1 cellular context compared by ENCODE assay signal in the genomic region with DNA sequence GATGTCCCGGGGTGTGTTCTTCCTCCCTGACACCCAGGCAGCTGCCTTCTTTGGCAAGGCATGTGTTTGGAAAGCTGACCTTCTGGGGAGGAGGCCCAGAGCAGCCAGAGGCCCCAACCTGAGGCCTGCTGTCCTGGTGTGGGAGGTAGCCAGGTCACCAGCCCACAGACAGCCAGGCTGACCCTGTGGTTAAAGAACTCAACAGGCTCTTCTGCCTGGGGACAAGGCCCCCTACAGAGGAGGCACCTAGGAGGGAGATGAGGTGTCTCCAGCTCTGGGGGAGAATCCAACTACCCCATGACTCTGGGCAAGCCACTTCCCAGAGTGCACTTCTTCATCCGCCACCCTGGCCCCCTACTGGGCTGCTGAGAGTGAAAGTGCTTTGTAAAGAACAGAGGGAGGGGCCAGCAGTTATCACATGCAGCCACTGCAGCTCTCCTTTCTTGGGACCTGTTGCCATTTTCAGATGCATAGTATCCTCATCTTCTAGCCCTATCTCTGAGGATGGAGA.
TF ChIP-seq lines count a peak whose summit lies in the region.

No MANE protein-coding gene starts in this region.

TF ChIP-seq in H1, 55 proteins besides CTCF, POLR2A, EP300 and RAD21 (continued from another document):
- no peak for TF ChIP-seq ATF2 (IDR thresholded peaks at IDR 0.05; ENCODE audit: low read length)
- TF ChIP-seq BACH1 (IDR thresholded peaks at IDR 0.05; ENCODE audit: low read length) = no peak
- no peak for TF ChIP-seq CTBP2 (IDR thresholded peaks at IDR 0.05; ENCODE audit: borderline replicate concordance, insufficient read depth, insufficient read length, low read length)
- no peak for TF ChIP-seq CHD1 (IDR thresholded peaks at IDR 0.05; ENCODE audit: low read depth, low read length)
- no peak for TF ChIP-seq NANOG (IDR thresholded peaks at IDR 0.05; ENCODE audit: insufficient read depth, low read depth, low read length, poor library complexity, severe bottlenecking)
- TF ChIP-seq CBX5 (IDR thresholded peaks at IDR 0.05; ENCODE audit: low read depth, low read length) = no peak
- no peak for TF ChIP-seq SP2 (IDR thresholded peaks at IDR 0.05; ENCODE audit: low read length)
- no peak for TF ChIP-seq SIN3A (conservative IDR thresholded peaks at IDR 0.05 in 1 of 2, IDR thresholded peaks at IDR 0.05 in 1 of 2; ENCODE audit: low read depth in 1 of 2, low read length in 2 of 2)
- no peak for TF ChIP-seq CEBPB (IDR thresholded peaks at IDR 0.05; ENCODE audit: low read depth, low read length)
- no peak for TF ChIP-seq EGR1 (IDR thresholded peaks at IDR 0.05; ENCODE audit: borderline replicate concordance, low read depth, low read length)
- TF ChIP-seq SP1 (IDR thresholded peaks at IDR 0.05; ENCODE audit: low read depth, low read length) = no peak
- no peak for TF ChIP-seq KDM1A (IDR thresholded peaks at IDR 0.05; ENCODE audit: borderline replicate concordance, low read length)
- no peak for TF ChIP-seq JUN (IDR thresholded peaks at IDR 0.05; ENCODE audit: low read depth, low read length)
